ENCODE assay signal across 1 cellular context in the genomic region with DNA sequence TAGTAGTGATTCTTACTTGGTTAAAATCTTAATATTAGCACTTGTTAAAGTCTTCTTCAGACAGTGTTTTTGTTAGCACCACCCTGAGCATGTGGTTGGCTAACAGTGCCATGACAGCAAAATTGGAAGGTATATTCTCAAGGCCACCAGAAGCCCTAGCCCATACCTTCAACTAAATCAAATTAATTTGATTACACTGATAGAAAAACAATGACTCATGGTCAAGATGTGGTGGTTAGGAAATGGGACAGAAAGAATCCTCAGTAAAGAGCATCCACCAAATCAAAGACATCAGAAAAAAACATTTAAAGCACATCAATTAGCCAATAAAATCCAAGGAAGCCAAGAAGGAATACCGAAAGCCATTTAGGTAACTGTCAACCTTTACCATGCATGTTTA.
TF ChIP-seq lines count a peak whose summit lies in the region.

No MANE protein-coding gene starts in this region.

TF ChIP-seq in SK-N-SH, 30 proteins besides CTCF, POLR2A, EP300 and RAD21 (continued from another document):
- TF ChIP-seq TCF12 (IDR thresholded peaks at IDR 0.05), result peak; percentile 48
- no peak for TF ChIP-seq YY1 (IDR thresholded peaks at IDR 0.05; ENCODE audit: low read depth)
TF ChIP-seq in SK-N-SH: peak in this region for 3.
